ENCODE assay signal across 30 cellular contexts in the genomic region with DNA sequence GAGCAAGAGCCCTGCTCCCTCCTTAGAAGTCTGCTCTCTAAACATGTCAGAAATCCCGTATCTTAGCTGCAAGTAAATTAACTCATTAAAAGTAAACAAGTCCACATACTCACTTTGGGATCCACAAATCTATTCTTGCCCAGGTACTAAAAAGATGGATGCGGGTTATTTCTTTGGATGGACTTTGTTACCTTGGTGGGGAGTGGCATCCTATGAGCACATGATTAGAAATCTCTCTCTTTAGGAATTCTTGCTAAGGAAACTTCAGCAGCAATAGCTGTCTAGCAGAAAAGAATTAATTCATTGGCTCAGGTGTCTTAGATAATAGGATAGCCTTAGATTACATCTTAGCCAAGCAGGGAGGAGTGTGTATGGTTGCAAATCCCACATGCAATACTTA.
"Had no signal": no experiment of that assay in that cellular context is flagged by ENCODE, and none has a peak within 500 bp of the region (broad histone marks: within the 10 kb centered on the region; RNA-seq: fewer than 3 reads in every experiment).

No MANE protein-coding gene starts in this region.

- DNase-seq: naive thymus-derived CD8-positive, alpha-beta T cell; nephron progenitor cell; nucleus accumbens; pancreas; posterior cingulate gyrus; psoas muscle; right cardiac atrium; right lobe of liver; sigmoid colon; spleen; stimulated activated CD4-positive, alpha-beta T cell treated with anti-CD3 and anti-CD28 coated beads, Interleukin-12 subunit alpha, Interleukin-12 subunit beta, amount 100 ng/mL, for 4 hours; stimulated activated CD4-positive, alpha-beta T cell treated with anti-CD3 and anti-CD28 coated beads, Interleukin-1b, Interleukin-23, amount 100 ng/mL, for 48 hours; stimulated activated CD4-positive, alpha-beta T cell treated with anti-CD3 and anti-CD28 coated beads, Interleukin-4, amount 100 ng/mL, for 1 hour; stimulated activated CD4-positive, alpha-beta T cell treated with anti-CD3 and anti-CD28 coated beads, Interleukin-4, amount 100 ng/mL, for 4 hours; stimulated activated CD8-positive, alpha-beta memory T cell treated with anti-CD3 and anti-CD28 coated beads, Interleukin-4, amount 100 ng/mL, for 48 hours; stimulated activated naive CD4-positive, alpha-beta T cell; stimulated activated naive CD8-positive, alpha-beta T cell treated with anti-CD3 and anti-CD28 coated beads, Interleukin-15, amount 100 ng/mL, for 72 hours; stimulated activated naive CD8-positive, alpha-beta T cell treated with anti-CD3 and anti-CD28 coated beads, Interleukin-15, Interleukin-2, amounts not matched to agents 100 U/mL and 50 U/mL, for 24 hours; substantia nigra; thyroid gland; trophoblast cell; upper lobe of left lung had no signal

- H3K9me3 ChIP-seq: neutrophil, pancreas, psoas muscle, right lobe of liver, sigmoid colon, spleen, thoracic aorta, thyroid gland, tibial nerve, upper lobe of left lung, vagina had no signal

- H3K36me3 ChIP-seq: pancreas, right lobe of liver, sigmoid colon, thyroid gland, vagina had no signal

- ATAC-seq: naive thymus-derived CD8-positive, alpha-beta T cell; natural killer cell treated with Interleukin-12 subunit alpha and Interleukin-12 subunit beta and Interleukin-15 and Interleukin-18, amount 100 ng/mL, for 72 hours; pancreas; psoas muscle; right cardiac atrium; right lobe of liver; stimulated activated memory B cell treated with anti-CD40 and anti-IgM and Interleukin-4, amounts not matched to agents 10 μg/mL and 1 μg/mL and 100 μg/mL, for 72 hours; stimulated activated naive CD8-positive, alpha-beta T cell treated with anti-CD3 and anti-CD28 coated beads, Interleukin-15, amount 100 ng/mL, for 72 hours; stimulated activated naive CD8-positive, alpha-beta T cell treated with anti-CD3 and anti-CD28 coated beads, Interleukin-15, Interleukin-2, amounts not matched to agents 100 U/mL and 50 U/mL, for 24 hours had no signal

- H3K4me1 ChIP-seq: right lobe of liver, upper lobe of left lung had no signal

- H3K4me3 ChIP-seq: pancreas, psoas muscle, right lobe of liver, sigmoid colon, smooth muscle cell, spleen, thoracic aorta, thyroid gland, tibial nerve, upper lobe of left lung, vagina had no signal

- H3K27ac ChIP-seq: neutrophil, pancreas, psoas muscle, right lobe of liver, sigmoid colon, spleen, thoracic aorta, thyroid gland, tibial nerve, upper lobe of left lung, vagina had no signal

- H3K27me3 ChIP-seq: neutrophil, pancreas, right lobe of liver, sigmoid colon, spleen, thyroid gland, tibial nerve, upper lobe of left lung, vagina had no signal

- FAIRE-seq: pancreas, urothelium cell line had no signal
